In genomic region chr7:34837316-34837715, GRCh38 we compare ENCODE assay signal across 1 cellular context.
TF ChIP-seq lines count a peak whose summit lies in the region.

No MANE protein-coding gene starts in this region.

TF ChIP-seq in endothelial cell of umbilical vein, 7 proteins besides CTCF, POLR2A, EP300 and RAD21 (continued from another document):
- TF ChIP-seq FOS (IDR thresholded peaks at IDR 0.05; ENCODE audit: borderline replicate concordance, insufficient read depth, low read length) = peak; percentile 15
